In genomic region chr5:91283326-91283725, GRCh38 we compare ENCODE assay signal across 26 cellular contexts.
DNase-seq lines count a peak whose midpoint lies in the region; ATAC-seq, FAIRE-seq and TF ChIP-seq lines count a peak whose summit lies in the region.
"Had no signal": no experiment of that assay in that cellular context is flagged by ENCODE, and none has a peak within 500 bp of the region (broad histone marks: within the 10 kb centered on the region; RNA-seq: fewer than 3 reads in every experiment).

No MANE protein-coding gene starts in this region.

- no peaks in the 10 kb centered on the region for H3K27me3 ChIP-seq in ACC112 (ENCODE audit: insufficient read depth, low read length)
- H3K27me3 ChIP-seq in IMR-90 (ENCODE audit: control insufficient read depth, insufficient read depth, low read length): no peaks in the 10 kb centered on the region
- no peaks in the 10 kb centered on the region for H3K27me3 ChIP-seq in bronchial epithelial cell (ENCODE audit: control insufficient read depth, insufficient read depth, low read length)
- H3K27me3 ChIP-seq: adrenal gland, MG63, uterus had no signal

- DNase-seq in IMR-90 (no peak), bronchial epithelial cell (ENCODE audit: low read depth) (peak; percentile 36), osteocyte (ENCODE audit: extremely low spot score, unreplicated experiment) (no peak), cerebellum (ENCODE audit: low spot score) (no peak), progenitor cell of endocrine pancreas (ENCODE audit: low spot score, unreplicated experiment) (no peak)
- DNase-seq: activated CD8-positive, alpha-beta T cell treated with anti-CD3 and anti-CD28 coated beads, Interleukin-2, amount 10 ng/mL, durations not matched to agents 7 days and 5 days; activated gamma-delta T cell treated with Interleukin-2 at 50 U/mL for 16 hours; activated T-cell treated with anti-CD3 and anti-CD28 coated beads for 4 hours; cortex of kidney; glutamatergic neuron; NCI-H446; NCI-H82; SIG-M5; stimulated activated CD4-positive, alpha-beta T cell treated with anti-CD3 and anti-CD28 coated beads, Interleukin-2, amount 100 ng/mL, for 24 hours; uterus had no signal

- H3K27ac Mint-ChIP-seq in osteocyte (ENCODE audit: unreplicated experiment) (peak overlapping the region; percentile 44), progenitor cell of endocrine pancreas (no peak overlapping the region)
- H3K27ac Mint-ChIP-seq: activated CD8-positive, alpha-beta T cell treated with anti-CD3 and anti-CD28 coated beads, Interleukin-2, amount 10 ng/mL, durations not matched to agents 7 days and 5 days; stimulated activated memory B cell treated with anti-CD40 and anti-IgM and Interleukin-4, amounts not matched to agents 10 μg/mL and 1 μg/mL and 100 μg/mL, for 72 hours had no signal

- H2BK5ac ChIP-seq in IMR-90 (ENCODE audit: low read depth, low read length, poor library complexity, severe bottlenecking): peak overlapping the region; percentile 39

- intact Hi-C loops in IMR-90 (cut with micrococcal nuclease): loop anchor here (5.0 to 10.0 kb wide), 2 partner anchors 116 to 349 kb away; no protein-coding TSS in a partner anchor

- H3K4me3 Mint-ChIP-seq in osteocyte (ENCODE audit: unreplicated experiment) (no peak overlapping the region), progenitor cell of endocrine pancreas (ENCODE audit: low read depth) (no peak overlapping the region)
- H3K4me3 Mint-ChIP-seq: activated CD8-positive, alpha-beta T cell treated with anti-CD3 and anti-CD28 coated beads, Interleukin-2, amount 10 ng/mL, durations not matched to agents 7 days and 5 days; CD14-positive monocyte; stimulated activated memory B cell treated with anti-CD40 and anti-IgM and Interleukin-4, amounts not matched to agents 10 μg/mL and 1 μg/mL and 100 μg/mL, for 72 hours had no signal

- peak overlapping the region; percentile 72; the same call in 2 of the 3 replicates for H2BK15ac ChIP-seq in IMR-90 (ENCODE audit: low read depth, low read length)

- peak overlapping the region; percentile 63 for H2AK5ac ChIP-seq in IMR-90 (ENCODE audit: low read depth, low read length)

- TF ChIP-seq RAD21 in IMR-90 (IDR thresholded peaks at IDR 0.05; ENCODE audit: low read length): no peak

- WGBS in IMR-90 (ENCODE audit: extremely low coverage in 2 of 2, insufficient read length in 1 of 2), 2 experiments: no CpG with 5 or more reads among the region's 4 CpGs

- no peak for TF ChIP-seq POLR2A in IMR-90 (IDR thresholded peaks at IDR 0.05; ENCODE audit: low read depth, low read length)

- H3K23ac ChIP-seq in IMR-90 (ENCODE audit: low read depth, low read length): no peak overlapping the region

- ATAC-seq in IMR-90 (ENCODE audit: low read depth) (no peak), GM18858 (IDR thresholded peaks at IDR 0.05; ENCODE audit: unreplicated experiment) (no peak), HG03045 (IDR thresholded peaks at IDR 0.05; ENCODE audit: unreplicated experiment) (no peak)
- ATAC-seq: activated CD8-positive, alpha-beta T cell treated with anti-CD3 and anti-CD28 coated beads, Interleukin-2, amount 10 ng/mL, durations not matched to agents 7 days and 5 days; stimulated activated memory B cell treated with anti-CD40 and anti-IgM and Interleukin-4, amounts not matched to agents 10 μg/mL and 1 μg/mL and 100 μg/mL, for 72 hours had no signal

- H2BK20ac ChIP-seq in IMR-90 (ENCODE audit: low read depth, low read length): peak overlapping the region; percentile 48; the same call in 1 of the 2 replicates

- H3K4me1 ChIP-seq in ACC112 (ENCODE audit: control insufficient read depth, insufficient read depth, low read length, unreplicated experiment): peaks cover 51% of the 10 kb centered on the region
- H3K4me1 ChIP-seq in IMR-90 (ENCODE audit: control insufficient read depth, insufficient read depth, low read length): peaks cover 15% of the 10 kb centered on the region
- H3K4me1 ChIP-seq: uterus had no signal

- H3K27me3 Mint-ChIP-seq in osteocyte (ENCODE audit: unreplicated experiment): no peaks in the 10 kb centered on the region
- peaks cover 14% of the 10 kb centered on the region for H3K27me3 Mint-ChIP-seq in progenitor cell of endocrine pancreas
- H3K27me3 Mint-ChIP-seq: stimulated activated memory B cell treated with anti-CD40 and anti-IgM and Interleukin-4, amounts not matched to agents 10 μg/mL and 1 μg/mL and 100 μg/mL, for 72 hours had no signal

- H3K9ac ChIP-seq in IMR-90 (ENCODE audit: low read depth, low read length): no peak overlapping the region

- H3K36me3 ChIP-seq in ACC112 (ENCODE audit: insufficient read depth, low read length) (no peaks in the 10 kb centered on the region), IMR-90 (ENCODE audit: control insufficient read depth, insufficient read depth, low read length) (no peaks in the 10 kb centered on the region), bronchial epithelial cell (ENCODE audit: control insufficient read depth, insufficient read depth, low read length) (no peaks in the 10 kb centered on the region)
- H3K36me3 ChIP-seq: adrenal gland, MG63, uterus had no signal

- FAIRE-seq in bronchial epithelial cell (lab: Jason Lieb, UNC): no peak
- FAIRE-seq: D721Med, GM12892, GM19239 had no signal

- H3K79me2 ChIP-seq in ACC112 (ENCODE audit: control insufficient read depth, insufficient read depth, low read length, unreplicated experiment): no peaks in the 10 kb centered on the region

- H3K9me3 ChIP-seq in IMR-90 (ENCODE audit: control insufficient read depth, insufficient read depth, low read length): no peaks in the 10 kb centered on the region
- H3K9me3 ChIP-seq: adrenal gland, MG63, uterus had no signal

- no peak overlapping the region for H2AK9ac ChIP-seq in IMR-90 (replicated peaks; ENCODE audit: low read depth, low read length, poor library complexity)

- H3K4me2 ChIP-seq in IMR-90 (ENCODE audit: low read depth, low read length): no peak overlapping the region

- H3K56ac ChIP-seq in IMR-90 (ENCODE audit: extremely low read depth, insufficient read depth, low read length): no peak overlapping the region

- H3K4me1 Mint-ChIP-seq in osteocyte (ENCODE audit: unreplicated experiment): peaks cover 33% of the 10 kb centered on the region
- H3K4me1 Mint-ChIP-seq in progenitor cell of endocrine pancreas (ENCODE audit: low read depth): peaks cover 6% of the 10 kb centered on the region

- H4K8ac ChIP-seq in IMR-90 (ENCODE audit: low read depth in 2 of 2, low read length in 2 of 2): peak overlapping the region; percentile 42 to 44; a peak in 3 of 4 replicates

- CTCF ChIA-PET in IMR-90 (lab: Yijun Ruan, JAX): no interaction called here

- H3K4me3 ChIP-seq in ACC112 (ENCODE audit: low read depth, low read length) (no peak overlapping the region), IMR-90 (ENCODE audit: insufficient read depth, low read depth, low read length) (no peak overlapping the region), bronchial epithelial cell (ENCODE audit: low read depth, low read length) (no peak overlapping the region)
- H3K4me3 ChIP-seq: adrenal gland, MG63, skin epidermis, uterus had no signal

- BruUV-seq in IMR-90 (replicated peaks; lab: Mats Ljungman, UMichigan): no TSS peak

- H3K36me3 Mint-ChIP-seq in osteocyte (ENCODE audit: unreplicated experiment) (peaks cover 4% of the 10 kb centered on the region), progenitor cell of endocrine pancreas (ENCODE audit: insufficient read depth) (peaks cover 1% of the 10 kb centered on the region)

- peak overlapping the region; percentile 47; the same call in 1 of the 2 replicates for H3K4ac ChIP-seq in IMR-90 (ENCODE audit: low read depth, low read length)

- H2AFZ ChIP-seq in ACC112 (ENCODE audit: low read length, unreplicated experiment): no peak overlapping the region
- no peak overlapping the region for H2AFZ ChIP-seq in IMR-90 (replicated peaks; ENCODE audit: low read length, poor library complexity)

- H3K9me3 Mint-ChIP-seq in osteocyte (ENCODE audit: unreplicated experiment) (peaks cover 6% of the 10 kb centered on the region), progenitor cell of endocrine pancreas (ENCODE audit: low read depth) (peaks cover 10% of the 10 kb centered on the region)

- peak overlapping the region; percentile 82; the same call in 1 of the 2 replicates for H4K5ac ChIP-seq in IMR-90 (ENCODE audit: low read depth, low read length)

- H3K79me1 ChIP-seq in IMR-90 (ENCODE audit: low read depth in 1 of 2, low read length in 2 of 2): no peaks in the 10 kb centered on the region

- in situ Hi-C loops in IMR-90 (cut with MboI; ENCODE audit: low sequenced_read_pairs): no loop called here

- no peaks in the 10 kb centered on the region for H3K9me1 ChIP-seq in IMR-90 (ENCODE audit: insufficient read depth, low read length)

- H3K18ac ChIP-seq in IMR-90 (ENCODE audit: low read depth, low read length): peak overlapping the region; percentile 77

- no peaks in the 10 kb centered on the region for H4K20me1 ChIP-seq in IMR-90 (ENCODE audit: insufficient read depth, low read length)

- H3K27ac ChIP-seq in ACC112 (ENCODE audit: low read depth, low read length): peak overlapping the region; percentile 77
- H3K27ac ChIP-seq in IMR-90 (ENCODE audit: insufficient read depth, low read length): no peak overlapping the region
- H3K27ac ChIP-seq: adrenal gland had no signal

- dilution Hi-C loops in IMR-90 (cut with HindIII; ENCODE audit: low sequenced_read_pairs, unreplicated experiment): no loop called here

- peak overlapping the region; percentile 43; the same call in 1 of the 2 replicates for H4K91ac ChIP-seq in IMR-90 (ENCODE audit: insufficient read depth, low read depth, low read length)

- peak overlapping the region; percentile 30; the same call in 1 of the 2 replicates for H3K14ac ChIP-seq in IMR-90 (replicated peaks; ENCODE audit: low read depth, low read length)

- peak overlapping the region; percentile 49; the same call in 1 of the 2 replicates for H2BK120ac ChIP-seq in IMR-90 (ENCODE audit: low read depth, low read length)

- POLR2A ChIA-PET in IMR-90 (lab: Charles Lee; ENCODE audit: unreplicated experiment): no interaction called here

- TF ChIP-seq CTCF in IMR-90 (conservative IDR thresholded peaks at IDR 0.05; ENCODE audit: low read depth, low read length) (no peak), bronchial epithelial cell (IDR thresholded peaks at IDR 0.05; ENCODE audit: insufficient read depth, low read length, severe bottlenecking) (no peak), osteocyte (IDR thresholded peaks at IDR 0.05) (no peak), progenitor cell of endocrine pancreas (IDR thresholded peaks at IDR 0.05; ENCODE audit: unreplicated experiment) (no peak)

TF ChIP-seq in IMR-90, 13 proteins besides CTCF, POLR2A, EP300 and RAD21 (continues in another document):
- TF ChIP-seq BHLHE40 (IDR thresholded peaks at IDR 0.05; ENCODE audit: low read depth, low read length) (no peak), MAFK (IDR thresholded peaks at IDR 0.05; ENCODE audit: low read depth, low read length) (no peak)
